12 cellular contexts compared by ENCODE assay signal in the genomic region with DNA sequence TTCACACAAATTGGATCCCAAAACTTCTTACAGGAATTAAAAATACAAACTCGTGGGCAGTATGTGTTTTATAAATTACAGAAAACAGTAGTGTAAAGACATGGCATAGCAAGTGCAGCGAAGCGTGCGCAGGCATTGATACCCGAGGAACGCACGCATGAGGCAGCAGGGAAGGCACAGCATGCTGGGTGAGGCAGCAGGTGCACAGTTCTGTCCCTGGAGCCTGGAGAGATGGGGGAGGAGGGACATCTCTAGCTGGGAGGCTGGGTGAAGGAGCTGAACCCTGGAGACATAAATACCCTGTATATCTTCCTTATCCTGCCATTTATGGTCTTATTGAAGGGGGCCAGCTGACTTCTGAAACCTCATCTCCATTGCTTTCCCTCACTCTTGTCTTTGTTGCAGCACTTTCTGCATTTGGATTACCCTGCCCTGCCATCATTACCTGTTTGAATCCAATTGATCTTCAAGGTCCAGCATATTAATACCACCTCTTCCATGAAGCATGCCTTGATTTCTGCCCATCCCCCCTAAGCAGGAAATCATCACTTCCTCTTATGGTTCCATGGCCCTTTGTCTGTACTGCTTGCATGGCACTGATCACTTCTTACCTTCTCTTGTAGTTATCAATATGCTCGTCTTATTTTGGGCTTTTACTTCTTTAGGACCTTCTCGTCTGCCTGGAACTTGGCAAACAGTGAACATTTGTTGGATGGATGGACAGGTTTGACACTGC. TPM values are rescaled to one million over a fixed set of nuclear protein-coding genes. Genes with fewer than 3 reads are reported as not detected.
DNase-seq lines count a peak whose midpoint lies in the region; ATAC-seq and TF ChIP-seq lines count a peak whose summit lies in the region.
"Had no signal": no experiment of that assay in that cellular context is flagged by ENCODE, and none has a peak within 500 bp of the region (broad histone marks: within the 10 kb centered on the region; RNA-seq: fewer than 3 reads in every experiment).

No MANE protein-coding gene starts in this region.

- TF ChIP-seq CTCF in breast epithelium (IDR thresholded peaks at IDR 0.05) (no peak), mammary epithelial cell (conservative IDR thresholded peaks at IDR 0.05 in 1 of 2, IDR thresholded peaks at IDR 0.05 in 1 of 2; ENCODE audit: extremely low read depth in 1 of 2, insufficient read depth in 1 of 2, low read depth in 1 of 2, low read length in 2 of 2) (no peak), glutamatergic neuron (IDR thresholded peaks at IDR 0.05; ENCODE audit: partially characterized antibody, unreplicated experiment) (no peak), uterus (IDR thresholded peaks at IDR 0.05) (no peak), GM13976 (IDR thresholded peaks at IDR 0.05; ENCODE audit: borderline replicate concordance, control extremely low read depth, extremely low read depth, insufficient read depth, missing control alignments) (no peak)

- no peak overlapping the region for H3K4me3 Mint-ChIP-seq in glutamatergic neuron (ENCODE audit: unreplicated experiment)
- H3K4me3 Mint-ChIP-seq: activated CD4-positive, alpha-beta T cell treated with anti-CD3 and anti-CD28 coated beads, Interleukin-2, amount 10 ng/mL, durations not matched to agents 24 days and 14 days had no signal

- intact Hi-C loops in breast epithelium (cut with DNase I; ENCODE audit: low total_unique reads): no loop called here
- intact Hi-C loops in mammary epithelial cell (cut with micrococcal nuclease): no loop called here
- intact Hi-C loops in uterus (cut with DNase I; ENCODE audit: low total_unique reads): no loop called here

- no peaks in the 10 kb centered on the region for H3K9me3 ChIP-seq in breast epithelium
- H3K9me3 ChIP-seq in mammary epithelial cell (replicated peaks; ENCODE audit: insufficient read depth, low read length): no peaks in the 10 kb centered on the region
- no peaks in the 10 kb centered on the region for H3K9me3 ChIP-seq in uterus

- WGBS in mammary epithelial cell (ENCODE audit: low coverage, missing lambda C conversion rate): 89% methylated on average over 9 of the region's 9 CpGs

- H3K4me1 ChIP-seq in breast epithelium: peaks cover 0 to 21% of the 10 kb centered on the region in 2 donors
- H3K4me1 ChIP-seq in mammary epithelial cell (ENCODE audit: insufficient read depth, low read length): peaks cover 17% of the 10 kb centered on the region
- peaks cover 3 to 4% of the 10 kb centered on the region in 2 donors for H3K4me1 ChIP-seq in uterus

- CTCF ChIA-PET in mammary epithelial cell (lab: Charles Lee; ENCODE audit: low non-redundant PET): no interaction called here

- peaks cover 1% of the 10 kb centered on the region for H3K9me3 Mint-ChIP-seq in glutamatergic neuron (ENCODE audit: unreplicated experiment)
- H3K9me3 Mint-ChIP-seq: activated CD4-positive, alpha-beta T cell treated with anti-CD3 and anti-CD28 coated beads, Interleukin-2, amount 10 ng/mL, durations not matched to agents 24 days and 14 days had no signal

- peak in 1 of 2 donors; percentile 0 for DNase-seq in breast epithelium (ENCODE audit: low spot score in 2 of 2)
- DNase-seq in mammary epithelial cell: no peak
- DNase-seq in NCI-H345 treated with DMSO at 0.1 percent for 48 hours (lab: John Stamatoyannopoulos, UW; ENCODE audit: unreplicated experiment): peak; percentile 64
- peak; percentile 37 for DNase-seq in glutamatergic neuron
- peak in 1 of 2 donors; percentile 12 for DNase-seq in uterus
- DNase-seq in GM13976 (ENCODE audit: low spot score): no peak
- DNase-seq: activated CD4-positive, alpha-beta T cell treated with anti-CD3 and anti-CD28 coated beads, Interleukin-2, amount 10 ng/mL, durations not matched to agents 24 days and 14 days; brain microvascular endothelial cell; NCI-H774 had no signal

- no peak overlapping the region for H3K9ac ChIP-seq in mammary epithelial cell (ENCODE audit: insufficient read depth, low read length)
- H3K9ac ChIP-seq: parathyroid adenoma had no signal

- H4K20me1 ChIP-seq in mammary epithelial cell (ENCODE audit: insufficient read depth, low read length): no peaks in the 10 kb centered on the region

- H3K4me3 ChIP-seq in breast epithelium: no peak overlapping the region
- H3K4me3 ChIP-seq in mammary epithelial cell (replicated peaks in 1 of 3; ENCODE audit: insufficient read depth in 1 of 3, low read depth in 2 of 3, low read length in 3 of 3): no peak overlapping the region
- H3K4me3 ChIP-seq in uterus: no peak overlapping the region

- H3K27me3 Mint-ChIP-seq in glutamatergic neuron (ENCODE audit: unreplicated experiment): peaks cover 4% of the 10 kb centered on the region
- H3K27me3 Mint-ChIP-seq: activated CD4-positive, alpha-beta T cell treated with anti-CD3 and anti-CD28 coated beads, Interleukin-2, amount 10 ng/mL, durations not matched to agents 24 days and 14 days had no signal

- ATAC-seq in HG03280 (IDR thresholded peaks at IDR 0.05; ENCODE audit: unreplicated experiment): no peak
- no peak for ATAC-seq in GM21423 (IDR thresholded peaks at IDR 0.05; ENCODE audit: unreplicated experiment)

- no peak overlapping the region for H3K4me2 ChIP-seq in mammary epithelial cell (ENCODE audit: insufficient read depth, low read depth, low read length)

- H3K27me3 ChIP-seq in breast epithelium (no peaks in the 10 kb centered on the region), mammary epithelial cell (ENCODE audit: insufficient read depth, low read length) (no peaks in the 10 kb centered on the region), uterus (no peaks in the 10 kb centered on the region)
- H3K27me3 ChIP-seq: brain microvascular endothelial cell had no signal

- H2AFZ ChIP-seq in mammary epithelial cell (ENCODE audit: low read depth, low read length): no peak overlapping the region
- H2AFZ ChIP-seq: parathyroid adenoma had no signal

- peak overlapping the region; percentile 9 for H3K27ac Mint-ChIP-seq in glutamatergic neuron (ENCODE audit: unreplicated experiment)
- H3K27ac Mint-ChIP-seq: activated CD4-positive, alpha-beta T cell treated with anti-CD3 and anti-CD28 coated beads, Interleukin-2, amount 10 ng/mL, durations not matched to agents 24 days and 14 days had no signal

- H3K36me3 Mint-ChIP-seq in glutamatergic neuron (ENCODE audit: unreplicated experiment): no peaks in the 10 kb centered on the region

- peaks cover 12% of the 10 kb centered on the region for H3K4me1 Mint-ChIP-seq in glutamatergic neuron (ENCODE audit: low read depth, unreplicated experiment)

- no peaks in the 10 kb centered on the region for H3K36me3 ChIP-seq in breast epithelium
- no peaks in the 10 kb centered on the region for H3K36me3 ChIP-seq in mammary epithelial cell (ENCODE audit: insufficient read depth, low read length)
- H3K36me3 ChIP-seq in uterus: no peaks in the 10 kb centered on the region

- H3K79me2 ChIP-seq in mammary epithelial cell (ENCODE audit: insufficient read depth, low read length): peaks cover 88% of the 10 kb centered on the region

- BruUV-seq in mammary epithelial cell (replicated peaks; lab: Mats Ljungman, UMichigan): no TSS peak

- no peak for TF ChIP-seq POLR2A in breast epithelium (IDR thresholded peaks at IDR 0.05)
- no peak for TF ChIP-seq POLR2A in uterus (IDR thresholded peaks at IDR 0.05)

- in situ Hi-C loops in mammary epithelial cell (cut with MboI; ENCODE audit: low sequenced_read_pairs in 2 of 2): loop anchor here in 1 of 2 donors (25.0 kb wide), 1 partner anchor 788 kb away; no protein-coding TSS in a partner anchor
- in situ Hi-C loops in GM13976 (cut with MboI; ENCODE audit: low sequenced_read_pairs, unreplicated experiment): no loop called here

- H3K27ac ChIP-seq in breast epithelium (peak overlapping the region; percentile 34 to 50), mammary epithelial cell (ENCODE audit: insufficient read depth, low read depth, low read length) (no peak overlapping the region), uterus (peak overlapping the region; percentile 67 to 86)
- H3K27ac ChIP-seq: brain microvascular endothelial cell, parathyroid adenoma had no signal

- dilution Hi-C loops in mammary epithelial cell (cut with HindIII; ENCODE audit: low sequenced_read_pairs): loop anchor here (25.0 kb wide), 1 partner anchor 437 kb away; a partner anchor contains a TSS

RNA-seq across cellular contexts. Expression of a gene that starts 20.5 kb away (rescaled TPM):
- 100 to 1,000 TPM; 135 to 183 (median 147) TPM for total RNA-seq in breast epithelium
- 100 to 1,000 TPM in 1 of 2 donors, 10 to 100 TPM in 1; 66.8 to 109 TPM for total RNA-seq in mammary epithelial cell
- polyA plus RNA-seq in mammary epithelial cell: 19.1 TPM
- 149 TPM for polyA minus RNA-seq in mammary epithelial cell
- total RNA-seq in glutamatergic neuron (ENCODE audit: unreplicated experiment): 23.1 TPM
- total RNA-seq in uterus: 1,000 to 10,000 TPM in 1 of 4 donors, 100 to 1,000 TPM in 3; 180 to 1,374 (median 712) TPM

Comparison
In these comparisons a context has a peak if more than half of its experiments do, and no peak if none do; other contexts are left out.
1. DNase-seq: peak in NCI-H345 treated with DMSO at 0.1 percent for 48 hours (single experiment) and glutamatergic neuron (single experiment); none in mammary epithelial cell (single experiment) and GM13976 (single experiment).